Comparison of ENCODE assay signal across 26 cellular contexts in genomic region chr4:108203377-108203776, GRCh38.
"Had no signal": no experiment of that assay in that cellular context is flagged by ENCODE, and none has a peak within 500 bp of the region (broad histone marks: within the 10 kb centered on the region; RNA-seq: fewer than 3 reads in every experiment).

No MANE protein-coding gene starts in this region.

- H3K4me3 ChIP-seq: breast epithelium, SK-N-MC had no signal

- H3K27ac ChIP-seq: breast epithelium, SK-N-MC, VCaP had no signal

- H3K27ac Mint-ChIP-seq: activated CD8-positive, alpha-beta T cell treated with anti-CD3 and anti-CD28 coated beads, Interleukin-2, amount 10 ng/mL, durations not matched to agents 7 days and 5 days; activated naive CD4-positive, alpha-beta T cell treated with anti-CD3 and anti-CD28 coated beads, Interleukin-2, amount 50 U/mL, for 72 hours had no signal

- H3K9me3 ChIP-seq: breast epithelium had no signal

- ATAC-seq: activated CD8-positive, alpha-beta T cell treated with anti-CD3 and anti-CD28 coated beads, Interleukin-2, amount 10 ng/mL, durations not matched to agents 7 days and 5 days; activated naive CD4-positive, alpha-beta T cell treated with anti-CD3 and anti-CD28 coated beads, Interleukin-2, amount 50 U/mL, for 72 hours; Panc1; Right ventricle myocardium inferior had no signal

- H3K4me1 ChIP-seq: breast epithelium had no signal

- H3K27me3 ChIP-seq: breast epithelium had no signal

- H3K4me3 Mint-ChIP-seq: activated CD8-positive, alpha-beta T cell treated with anti-CD3 and anti-CD28 coated beads, Interleukin-2, amount 10 ng/mL, durations not matched to agents 7 days and 5 days had no signal

- DNase-seq: activated CD4-positive, alpha-beta T cell treated with anti-CD3 and anti-CD28 coated beads, Interleukin-2, amount 50 U/mL, for 1 hour; activated CD4-positive, CD25-positive, alpha-beta regulatory T cell; activated CD8-positive, alpha-beta memory T cell treated with anti-CD3 and anti-CD28 coated beads, Interleukin-2, amount 50 U/mL, for 48 hours; activated CD8-positive, alpha-beta T cell treated with anti-CD3 and anti-CD28 coated beads, Interleukin-2, amount 10 ng/mL, durations not matched to agents 7 days and 5 days; activated effector memory CD4-positive, alpha-beta T cell treated with anti-CD3 and anti-CD28 coated beads, Interleukin-2, amount 50 U/mL, for 16 hours; activated naive CD4-positive, alpha-beta T cell treated with Interleukin-2 at 50 U/mL for 16 hours; activated T-cell treated with anti-CD3 and anti-CD28 coated beads, Interleukin-2, amount 50 U/mL, for 1 hour; aorta; caudate nucleus; Karpas-422; MM.1S; NCI-H1105; NCI-H1436; NCI-H187; NCI-H2081 treated with DMSO at 0.1 percent for 48 hours; NCI-H446; NCI-H524; OCI-M1; RPMI8226; T-helper 1 cell had no signal

- H3K36me3 ChIP-seq: breast epithelium had no signal
